In genomic region chr3:185076219-185076618, GRCh38 we compare ENCODE assay signal across 19 cellular contexts.
A peak's percentile ranks its signal among the peaks of the same experiment; 100 is the strongest.
DNase-seq lines count a peak whose midpoint lies in the region; ATAC-seq and TF ChIP-seq lines count a peak whose summit lies in the region.
"Had no signal": no experiment of that assay in that cellular context is flagged by ENCODE, and none has a peak within 500 bp of the region (broad histone marks: within the 10 kb centered on the region; RNA-seq: fewer than 3 reads in every experiment).

No MANE protein-coding gene starts in this region.

- no peak for TF ChIP-seq POLR2A in suprapubic skin (IDR thresholded peaks at IDR 0.05)

- TF ChIP-seq EP300 in suprapubic skin (IDR thresholded peaks at IDR 0.05): no peak

- DNase-seq in NCI-H2196 (lab: John Stamatoyannopoulos, UW; ENCODE audit: unreplicated experiment) (peak; percentile 35), NCI-H2196 treated with DMSO at 0.1 percent for 48 hours (lab: John Stamatoyannopoulos, UW; ENCODE audit: unreplicated experiment) (no peak), NCI-H774 (lab: John Stamatoyannopoulos, UW) (peak; percentile 54), mucosa of descending colon (peak in 1 of 3 donors; percentile 50), suprapubic skin (ENCODE audit: low spot score in 2 of 2) (no peak), COR-L47 (lab: John Stamatoyannopoulos, UW) (no peak), EL (no peak)
- DNase-seq: AML-193; Calu3; CD4-positive, alpha-beta memory T cell; DMS79 treated with DMSO at 0.1 percent for 48 hours; GOT3; H7; HFFc6 had no signal

- H3K4me3 ChIP-seq in mucosa of descending colon (no peak overlapping the region), suprapubic skin (no peak overlapping the region)
- H3K4me3 ChIP-seq: A549 had no signal

- WGBS in suprapubic skin: 62% methylated on average over 8 of the region's 8 CpGs

- TF ChIP-seq CTCF in mucosa of descending colon (IDR thresholded peaks at IDR 0.05) (no peak), suprapubic skin (IDR thresholded peaks at IDR 0.05) (no peak)

- peak; percentile 52 for ATAC-seq in mucosa of descending colon
- ATAC-seq: A549, HCT116 had no signal

- intact Hi-C loops in mucosa of descending colon (cut with DNase I, micrococcal nuclease): no loop called here

- H3K27ac ChIP-seq in suprapubic skin: no peak overlapping the region
- H3K27ac ChIP-seq: 22Rv1, A549, C4-2B, HL-60 had no signal

- H3K4me1 ChIP-seq in mucosa of descending colon (ENCODE audit: low read depth) (no peaks in the 10 kb centered on the region), suprapubic skin (no peaks in the 10 kb centered on the region)
- H3K4me1 ChIP-seq: A549 had no signal

- no peaks in the 10 kb centered on the region for H3K27me3 ChIP-seq in suprapubic skin

- H3K36me3 ChIP-seq in mucosa of descending colon (ENCODE audit: low read depth) (no peaks in the 10 kb centered on the region), suprapubic skin (no peaks in the 10 kb centered on the region)

- H3K9me3 ChIP-seq in mucosa of descending colon (no peaks in the 10 kb centered on the region), suprapubic skin (no peaks in the 10 kb centered on the region)
- H3K9me3 ChIP-seq: A549 had no signal

Comparison
In these comparisons a context has a peak if more than half of its experiments do, and no peak if none do; other contexts are left out.
1. DNase-seq: peak in NCI-H2196 (single experiment) and NCI-H774 (single experiment); none in NCI-H2196 treated with DMSO at 0.1 percent for 48 hours (single experiment), suprapubic skin (0 of 2), COR-L47 (single experiment) and EL (single experiment).